Comparison of ENCODE assay signal across 19 cellular contexts in genomic region chr17:80169784-80170500, GRCh38. TPM values are rescaled to one million over a fixed set of nuclear protein-coding genes. Genes with fewer than 3 reads are reported as not detected.
DNase-seq lines count a peak whose midpoint lies in the region; ATAC-seq, FAIRE-seq and TF ChIP-seq lines count a peak whose summit lies in the region.
"Had no signal": no experiment of that assay in that cellular context is flagged by ENCODE, and none has a peak within 500 bp of the region (broad histone marks: within the 10 kb centered on the region; RNA-seq: fewer than 3 reads in every experiment).

Gene CARD14, plus strand, starts transcription at chr17:80170030. Its CDS starts 11,409 bp downstream, at chr17:80181439.

- no peak within 1 kb of the TSS for H3K27ac Mint-ChIP-seq in H9

- no peaks in the 10 kb centered on the region for H3K27me3 ChIP-seq in H9 (ENCODE audit: insufficient read depth, low read length)
- H3K27me3 ChIP-seq: BLaER1 had no signal

- intact Hi-C loops in kidney (cut with DNase I): no loop called here

- no peak for FAIRE-seq in kidney (lab: Jason Lieb, UNC)
- FAIRE-seq: GM12891 had no signal

- H3K23ac ChIP-seq in H9 (ENCODE audit: insufficient read length, low read depth, low read length): no peak within 1 kb of the TSS

- H3K9ac ChIP-seq in H9 (ENCODE audit: extremely low read depth, insufficient read length, low read length) (no peak within 1 kb of the TSS), kidney (ENCODE audit: low read length in 2 of 2) (no peak within 1 kb of the TSS)
- H3K9ac ChIP-seq: BLaER1 had no signal

- H2BK5ac ChIP-seq in H9 (ENCODE audit: insufficient read length, low read length): no peak within 1 kb of the TSS

- no peak within 1 kb of the TSS for H2AFZ ChIP-seq in H9 (ENCODE audit: low read length)

- no peaks in the 10 kb centered on the region for H3K79me1 ChIP-seq in H9 (ENCODE audit: insufficient read depth, low read depth, low read length, poor library complexity, severe bottlenecking)

- H3K4me2 ChIP-seq in H9 (ENCODE audit: insufficient read depth, insufficient read length, low read length): no peak within 1 kb of the TSS
- H3K4me2 ChIP-seq: BLaER1 had no signal

- peaks cover 26% of the 10 kb centered on the region for H3K27me3 Mint-ChIP-seq in H9 (ENCODE audit: low read depth)

- TF ChIP-seq CTCF in H9 (conservative IDR thresholded peaks at IDR 0.05) (no peak), kidney (IDR thresholded peaks at IDR 0.05; ENCODE audit: borderline replicate concordance, extremely low read depth, insufficient read depth) (no peak)

- H4K91ac ChIP-seq in H9 (ENCODE audit: insufficient read length, low read depth, low read length): no peak within 1 kb of the TSS

- no peaks in the 10 kb centered on the region; a peak in 1 of 7 replicates for H3K36me3 Mint-ChIP-seq in H9 (ENCODE audit: insufficient read depth in 1 of 3, low read depth in 3 of 3)

- no peak within 1 kb of the TSS; the same call in 1 of the 2 replicates for H3K14ac ChIP-seq in H9 (ENCODE audit: insufficient read depth, low read length)

- no peak within 1 kb of the TSS for H4K5ac ChIP-seq in H9 (ENCODE audit: insufficient read length, low read depth, low read length)

- H3K4me1 Mint-ChIP-seq in H9: peaks cover 8 to 20% of the 10 kb centered on the region in 2 experiments

- H2BK120ac ChIP-seq in H9 (ENCODE audit: low read depth, low read length, poor library complexity, severe bottlenecking): no peak within 1 kb of the TSS

- H3K36me3 ChIP-seq in kidney (ENCODE audit: control insufficient read depth in 1 of 2, insufficient read depth in 2 of 2, low read length in 2 of 2): no peaks in the 10 kb centered on the region
- H3K36me3 ChIP-seq: BLaER1 had no signal

- no peaks in the 10 kb centered on the region for H4K20me1 ChIP-seq in H9 (ENCODE audit: control insufficient read depth, insufficient read depth, insufficient read length)
- H4K20me1 ChIP-seq: BLaER1 had no signal

- H2AK5ac ChIP-seq in H9 (ENCODE audit: insufficient read length, low read length): no peak within 1 kb of the TSS

- no peak within 1 kb of the TSS for H3K4ac ChIP-seq in H9 (ENCODE audit: low read depth, low read length)

- H3K9me3 ChIP-seq in H9 (ENCODE audit: control insufficient read depth, low read depth, low read length) (no peaks in the 10 kb centered on the region), kidney (ENCODE audit: control insufficient read depth in 1 of 2, low read length in 2 of 2) (no peaks in the 10 kb centered on the region)
- H3K9me3 ChIP-seq: BLaER1 had no signal

- no peak within 1 kb of the TSS for H2BK15ac ChIP-seq in H9 (ENCODE audit: low read depth, low read length)

- no peak within 1 kb of the TSS for H3T11ph ChIP-seq in H9 (ENCODE audit: low read length)

- H3K23me2 ChIP-seq in H9 (ENCODE audit: insufficient read length, low read depth, low read length, poor library complexity, severe bottlenecking): no peaks in the 10 kb centered on the region

- H2BK20ac ChIP-seq in H9 (ENCODE audit: low read depth, low read length, poor library complexity, severe bottlenecking): no peak within 1 kb of the TSS

- H3K4me3 Mint-ChIP-seq in H9: no peak within 1 kb of the TSS

- no peak within 1 kb of the TSS for H3K27ac ChIP-seq in H9 (ENCODE audit: insufficient read length, low read depth, low read length)
- H3K27ac ChIP-seq in kidney (ENCODE audit: low read depth in 2 of 2, low read length in 2 of 2): no peak within 1 kb of the TSS
- H3K27ac ChIP-seq: BLaER1, coronary artery had no signal

- no peaks in the 10 kb centered on the region for H3K79me2 ChIP-seq in H9 (ENCODE audit: insufficient read depth, low read length)

- no peak within 1 kb of the TSS for H3K18ac ChIP-seq in H9 (ENCODE audit: insufficient read length, low read depth, low read length)

- no CpG with 5 or more reads among the region's 19 CpGs for WGBS in H9 (ENCODE audit: extremely low coverage, insufficient read length, low lambda C conversion rate)

- H3K4me3 ChIP-seq in kidney (ENCODE audit: low read length in 2 of 2): no peak within 1 kb of the TSS
- H3K4me3 ChIP-seq: BLaER1, coronary artery had no signal

- no peak within 1 kb of the TSS for H2BK12ac ChIP-seq in H9 (ENCODE audit: insufficient read length, low read depth, low read length)

- DNase-seq in H9 (peak; percentile 28), SK-N-DZ (ENCODE audit: low spot score) (peak; percentile 55), kidney (peak; percentile 74), renal cortical epithelial cell (ENCODE audit: low read depth) (peak; percentile 3), GM19240 (ENCODE audit: insufficient read length, low spot score) (no peak), NCI-H446 treated with DMSO at 0.1 percent for 48 hours (lab: John Stamatoyannopoulos, UW) (no peak)
- DNase-seq: activated CD4-positive, alpha-beta T cell treated with anti-CD3 and anti-CD28 coated beads, Interleukin-2, amount 50 U/mL, for 1 hour; activated T-cell treated with anti-CD3 and anti-CD28 coated beads, Interleukin-2, amount 50 U/mL, for 48 hours; anterior cingulate cortex; KG1; NCI-H1417 treated with DMSO at 0.1 percent for 48 hours; NCI-H524 treated with DMSO at 0.1 percent for 48 hours; stimulated activated CD4-positive, alpha-beta T cell treated with anti-CD3 and anti-CD28 coated beads, Interleukin-2, amount 100 ng/mL, for 48 hours; T1000 had no signal

- H3K9me3 Mint-ChIP-seq in H9: no peaks in the 10 kb centered on the region; a peak in 1 of 5 replicates

- no peak within 1 kb of the TSS for H3K56ac ChIP-seq in H9 (ENCODE audit: insufficient read length, low read depth, low read length)

- no peaks in the 10 kb centered on the region for H3K4me1 ChIP-seq in H9 (ENCODE audit: insufficient read depth, low read length)
- no peaks in the 10 kb centered on the region for H3K4me1 ChIP-seq in kidney (ENCODE audit: control insufficient read depth in 1 of 2, insufficient read depth in 1 of 2, low read depth in 1 of 2, low read length in 2 of 2)
- H3K4me1 ChIP-seq: BLaER1 had no signal

- H4K8ac ChIP-seq in H9 (replicated peaks; ENCODE audit: insufficient read length, low read depth, low read length): no peak within 1 kb of the TSS

- no peak for ATAC-seq in HG03342 (IDR thresholded peaks at IDR 0.05; ENCODE audit: unreplicated experiment)
- no peak for ATAC-seq in HG03039 (IDR thresholded peaks at IDR 0.05; ENCODE audit: unreplicated experiment)

RNA-seq across cellular contexts. Expression of gene CARD14, which starts in this region (rescaled TPM):
- total RNA-seq in H9 (2021): 0.24 and 0.35 TPM in 2 replicates
- 0.47 and 0.79 TPM in 2 replicates for polyA plus RNA-seq in SK-N-DZ (2014; cell fraction: cytosol; rRNA removed)
- 2.1 and 3.9 TPM in 2 replicates for polyA plus RNA-seq in SK-N-DZ (2014; cell fraction: nucleus; rRNA removed)
- total RNA-seq in kidney: 1.7 TPM
- polyA plus RNA-seq in kidney (ENCODE audit: insufficient read depth, low read depth, low replicate concordance): 0.17 TPM
- total RNA-seq in renal cortical epithelial cell: 0.05 TPM in 1 of 2 replicates, not detected in the other

Comparison
In these comparisons a context has a peak if more than half of its experiments do, and no peak if none do; other contexts are left out.
1. Peak in DNase-seq in H9; RNA of the gene not detected or under 1 TPM.
2. Peak in DNase-seq in renal cortical epithelial cell; RNA of the gene not detected or under 1 TPM.
3. DNase-seq: peak in SK-N-DZ (single experiment) and kidney (single experiment); none in GM19240 (single experiment) and NCI-H446 treated with DMSO at 0.1 percent for 48 hours (single experiment).